ENCODE assay signal across 1 cellular context in the genomic region with DNA sequence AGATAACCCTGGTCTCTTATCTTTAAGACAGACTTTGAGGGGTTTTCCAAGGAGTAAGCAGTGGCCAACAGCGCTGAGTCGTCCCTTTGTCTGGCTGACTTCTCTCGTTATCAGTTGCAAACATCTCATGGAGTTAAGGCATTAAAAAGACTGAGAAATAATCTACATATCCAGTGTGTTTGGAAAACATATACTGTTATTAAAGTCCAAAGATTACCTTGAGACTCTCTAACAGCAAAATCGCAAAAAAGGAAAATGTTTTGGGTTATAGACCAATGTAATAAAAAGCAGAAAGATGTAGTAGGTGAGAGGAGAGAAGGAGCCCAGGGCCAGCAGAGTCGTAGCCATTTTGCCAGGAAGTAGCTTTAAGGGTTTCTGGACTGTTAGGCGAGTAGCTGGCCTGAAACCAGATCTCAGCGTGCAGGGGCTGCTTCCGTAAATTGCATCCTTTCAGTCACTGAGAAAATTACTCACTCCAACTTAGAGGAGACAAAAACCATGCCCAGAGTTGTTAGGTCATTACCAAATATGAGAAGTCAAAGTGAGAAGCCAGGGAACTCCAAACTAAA.
A peak's percentile ranks its signal among the peaks of the same experiment; 100 is the strongest.
TF ChIP-seq lines count a peak whose summit lies in the region.

No MANE protein-coding gene starts in this region.

TF ChIP-seq in K562, 482 proteins besides CTCF, POLR2A, EP300 and RAD21 (continued from another document and continues in another):
- TF ChIP-seq, protein P1, sequence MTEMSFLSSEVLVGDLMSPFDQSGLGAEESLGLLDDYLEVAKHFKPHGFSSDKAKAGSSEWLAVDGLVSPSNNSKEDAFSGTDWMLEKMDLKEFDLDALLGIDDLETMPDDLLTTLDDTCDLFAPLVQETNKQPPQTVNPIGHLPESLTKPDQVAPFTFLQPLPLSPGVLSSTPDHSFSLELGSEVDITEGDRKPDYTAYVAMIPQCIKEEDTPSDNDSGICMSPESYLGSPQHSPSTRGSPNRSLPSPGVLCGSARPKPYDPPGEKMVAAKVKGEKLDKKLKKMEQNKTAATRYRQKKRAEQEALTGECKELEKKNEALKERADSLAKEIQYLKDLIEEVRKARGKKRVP (CRISPR knock-in tag; IDR thresholded peaks at IDR 0.05): peak; percentile 17; the same call in 1 of the 2 replicates
- no peak for TF ChIP-seq ZFPM2 (CRISPR knock-in tag; IDR thresholded peaks at IDR 0.05)
- TF ChIP-seq, protein P2, sequence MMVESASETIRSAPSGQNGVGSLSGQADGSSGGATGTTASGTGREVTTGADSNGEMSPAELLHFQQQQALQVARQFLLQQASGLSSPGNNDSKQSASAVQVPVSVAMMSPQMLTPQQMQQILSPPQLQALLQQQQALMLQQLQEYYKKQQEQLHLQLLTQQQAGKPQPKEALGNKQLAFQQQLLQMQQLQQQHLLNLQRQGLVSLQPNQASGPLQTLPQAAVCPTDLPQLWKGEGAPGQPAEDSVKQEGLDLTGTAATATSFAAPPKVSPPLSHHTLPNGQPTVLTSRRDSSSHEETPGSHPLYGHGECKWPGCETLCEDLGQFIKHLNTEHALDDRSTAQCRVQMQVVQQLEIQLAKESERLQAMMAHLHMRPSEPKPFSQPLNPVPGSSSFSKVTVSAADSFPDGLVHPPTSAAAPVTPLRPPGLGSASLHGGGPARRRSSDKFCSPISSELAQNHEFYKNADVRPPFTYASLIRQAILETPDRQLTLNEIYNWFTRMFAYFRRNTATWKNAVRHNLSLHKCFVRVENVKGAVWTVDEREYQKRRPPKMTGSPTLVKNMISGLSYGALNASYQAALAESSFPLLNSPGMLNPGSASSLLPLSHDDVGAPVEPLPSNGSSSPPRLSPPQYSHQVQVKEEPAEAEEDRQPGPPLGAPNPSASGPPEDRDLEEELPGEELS (CRISPR knock-in tag; IDR thresholded peaks at IDR 0.05; ENCODE audit: borderline replicate concordance): no peak
- TF ChIP-seq FOXK2 (conservative IDR thresholded peaks at IDR 0.05 in 1 of 2, IDR thresholded peaks at IDR 0.05 in 1 of 2; ENCODE audit: low read depth in 2 of 2): 0 out of 4 replicates have a peak, but pooled peaks of 1 of the 2 experiments have one; percentile 34
- TF ChIP-seq ZNF586 (CRISPR knock-in tag; conservative IDR thresholded peaks at IDR 0.05): no peak
- no peak for TF ChIP-seq TAF9B (IDR thresholded peaks at IDR 0.05; ENCODE audit: partially characterized antibody)
- TF ChIP-seq ZSCAN29 (IDR thresholded peaks at IDR 0.05): no peak
- peak; percentile 41; the same call in 1 of the 2 replicates for TF ChIP-seq GABPA (tag; conservative IDR thresholded peaks at IDR 0.05; ENCODE audit: low read depth)
- TF ChIP-seq ARID1B (IDR thresholded peaks at IDR 0.05): peak; percentile 32
- TF ChIP-seq, protein P3, sequence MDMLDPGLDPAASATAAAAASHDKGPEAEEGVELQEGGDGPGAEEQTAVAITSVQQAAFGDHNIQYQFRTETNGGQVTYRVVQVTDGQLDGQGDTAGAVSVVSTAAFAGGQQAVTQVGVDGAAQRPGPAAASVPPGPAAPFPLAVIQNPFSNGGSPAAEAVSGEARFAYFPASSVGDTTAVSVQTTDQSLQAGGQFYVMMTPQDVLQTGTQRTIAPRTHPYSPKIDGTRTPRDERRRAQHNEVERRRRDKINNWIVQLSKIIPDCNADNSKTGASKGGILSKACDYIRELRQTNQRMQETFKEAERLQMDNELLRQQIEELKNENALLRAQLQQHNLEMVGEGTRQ (CRISPR knock-in tag; IDR thresholded peaks at IDR 0.05): no peak
- TF ChIP-seq HIVEP1 (CRISPR knock-in tag; IDR thresholded peaks at IDR 0.05): peak; percentile 53; the same call in 1 of the 2 replicates
- TF ChIP-seq NONO (IDR thresholded peaks at IDR 0.05; ENCODE audit: low read depth in 2 of 2, low read length in 1 of 2): no peak
- TF ChIP-seq, protein P4, sequence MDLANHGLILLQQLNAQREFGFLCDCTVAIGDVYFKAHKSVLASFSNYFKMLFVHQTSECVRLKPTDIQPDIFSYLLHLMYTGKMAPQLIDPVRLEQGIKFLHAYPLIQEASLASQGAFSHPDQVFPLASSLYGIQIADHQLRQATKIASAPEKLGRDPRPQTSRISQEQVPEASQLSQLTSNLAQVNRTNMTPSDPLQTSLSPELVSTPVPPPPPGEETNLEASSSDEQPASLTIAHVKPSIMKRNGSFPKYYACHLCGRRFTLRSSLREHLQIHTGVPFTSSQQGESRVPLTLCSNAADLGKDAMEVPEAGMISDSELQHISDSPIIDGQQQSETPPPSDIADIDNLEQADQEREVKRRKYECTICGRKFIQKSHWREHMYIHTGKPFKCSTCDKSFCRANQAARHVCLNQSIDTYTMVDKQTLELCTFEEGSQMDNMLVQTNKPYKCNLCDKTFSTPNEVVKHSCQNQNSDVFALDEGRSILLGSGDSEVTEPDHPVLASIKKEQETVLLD (IDR thresholded peaks at IDR 0.05): no peak
- TF ChIP-seq SRSF3 (IDR thresholded peaks at IDR 0.05; ENCODE audit: insufficient read depth, low read length): no peak
- no peak for TF ChIP-seq ZNF583 (CRISPR knock-in tag; IDR thresholded peaks at IDR 0.05)
- 0 out of 2 replicates have a peak, but pooled peaks have one; percentile 31 for TF ChIP-seq CBFA2T3 (IDR thresholded peaks at IDR 0.05)
- TF ChIP-seq BHLHE40 (IDR thresholded peaks at IDR 0.05; ENCODE audit: low read length): no peak
- peak; percentile 65; the same call in 1 of the 2 replicates for TF ChIP-seq SMARCE1 (IDR thresholded peaks at IDR 0.05)
- TF ChIP-seq, protein P5, sequence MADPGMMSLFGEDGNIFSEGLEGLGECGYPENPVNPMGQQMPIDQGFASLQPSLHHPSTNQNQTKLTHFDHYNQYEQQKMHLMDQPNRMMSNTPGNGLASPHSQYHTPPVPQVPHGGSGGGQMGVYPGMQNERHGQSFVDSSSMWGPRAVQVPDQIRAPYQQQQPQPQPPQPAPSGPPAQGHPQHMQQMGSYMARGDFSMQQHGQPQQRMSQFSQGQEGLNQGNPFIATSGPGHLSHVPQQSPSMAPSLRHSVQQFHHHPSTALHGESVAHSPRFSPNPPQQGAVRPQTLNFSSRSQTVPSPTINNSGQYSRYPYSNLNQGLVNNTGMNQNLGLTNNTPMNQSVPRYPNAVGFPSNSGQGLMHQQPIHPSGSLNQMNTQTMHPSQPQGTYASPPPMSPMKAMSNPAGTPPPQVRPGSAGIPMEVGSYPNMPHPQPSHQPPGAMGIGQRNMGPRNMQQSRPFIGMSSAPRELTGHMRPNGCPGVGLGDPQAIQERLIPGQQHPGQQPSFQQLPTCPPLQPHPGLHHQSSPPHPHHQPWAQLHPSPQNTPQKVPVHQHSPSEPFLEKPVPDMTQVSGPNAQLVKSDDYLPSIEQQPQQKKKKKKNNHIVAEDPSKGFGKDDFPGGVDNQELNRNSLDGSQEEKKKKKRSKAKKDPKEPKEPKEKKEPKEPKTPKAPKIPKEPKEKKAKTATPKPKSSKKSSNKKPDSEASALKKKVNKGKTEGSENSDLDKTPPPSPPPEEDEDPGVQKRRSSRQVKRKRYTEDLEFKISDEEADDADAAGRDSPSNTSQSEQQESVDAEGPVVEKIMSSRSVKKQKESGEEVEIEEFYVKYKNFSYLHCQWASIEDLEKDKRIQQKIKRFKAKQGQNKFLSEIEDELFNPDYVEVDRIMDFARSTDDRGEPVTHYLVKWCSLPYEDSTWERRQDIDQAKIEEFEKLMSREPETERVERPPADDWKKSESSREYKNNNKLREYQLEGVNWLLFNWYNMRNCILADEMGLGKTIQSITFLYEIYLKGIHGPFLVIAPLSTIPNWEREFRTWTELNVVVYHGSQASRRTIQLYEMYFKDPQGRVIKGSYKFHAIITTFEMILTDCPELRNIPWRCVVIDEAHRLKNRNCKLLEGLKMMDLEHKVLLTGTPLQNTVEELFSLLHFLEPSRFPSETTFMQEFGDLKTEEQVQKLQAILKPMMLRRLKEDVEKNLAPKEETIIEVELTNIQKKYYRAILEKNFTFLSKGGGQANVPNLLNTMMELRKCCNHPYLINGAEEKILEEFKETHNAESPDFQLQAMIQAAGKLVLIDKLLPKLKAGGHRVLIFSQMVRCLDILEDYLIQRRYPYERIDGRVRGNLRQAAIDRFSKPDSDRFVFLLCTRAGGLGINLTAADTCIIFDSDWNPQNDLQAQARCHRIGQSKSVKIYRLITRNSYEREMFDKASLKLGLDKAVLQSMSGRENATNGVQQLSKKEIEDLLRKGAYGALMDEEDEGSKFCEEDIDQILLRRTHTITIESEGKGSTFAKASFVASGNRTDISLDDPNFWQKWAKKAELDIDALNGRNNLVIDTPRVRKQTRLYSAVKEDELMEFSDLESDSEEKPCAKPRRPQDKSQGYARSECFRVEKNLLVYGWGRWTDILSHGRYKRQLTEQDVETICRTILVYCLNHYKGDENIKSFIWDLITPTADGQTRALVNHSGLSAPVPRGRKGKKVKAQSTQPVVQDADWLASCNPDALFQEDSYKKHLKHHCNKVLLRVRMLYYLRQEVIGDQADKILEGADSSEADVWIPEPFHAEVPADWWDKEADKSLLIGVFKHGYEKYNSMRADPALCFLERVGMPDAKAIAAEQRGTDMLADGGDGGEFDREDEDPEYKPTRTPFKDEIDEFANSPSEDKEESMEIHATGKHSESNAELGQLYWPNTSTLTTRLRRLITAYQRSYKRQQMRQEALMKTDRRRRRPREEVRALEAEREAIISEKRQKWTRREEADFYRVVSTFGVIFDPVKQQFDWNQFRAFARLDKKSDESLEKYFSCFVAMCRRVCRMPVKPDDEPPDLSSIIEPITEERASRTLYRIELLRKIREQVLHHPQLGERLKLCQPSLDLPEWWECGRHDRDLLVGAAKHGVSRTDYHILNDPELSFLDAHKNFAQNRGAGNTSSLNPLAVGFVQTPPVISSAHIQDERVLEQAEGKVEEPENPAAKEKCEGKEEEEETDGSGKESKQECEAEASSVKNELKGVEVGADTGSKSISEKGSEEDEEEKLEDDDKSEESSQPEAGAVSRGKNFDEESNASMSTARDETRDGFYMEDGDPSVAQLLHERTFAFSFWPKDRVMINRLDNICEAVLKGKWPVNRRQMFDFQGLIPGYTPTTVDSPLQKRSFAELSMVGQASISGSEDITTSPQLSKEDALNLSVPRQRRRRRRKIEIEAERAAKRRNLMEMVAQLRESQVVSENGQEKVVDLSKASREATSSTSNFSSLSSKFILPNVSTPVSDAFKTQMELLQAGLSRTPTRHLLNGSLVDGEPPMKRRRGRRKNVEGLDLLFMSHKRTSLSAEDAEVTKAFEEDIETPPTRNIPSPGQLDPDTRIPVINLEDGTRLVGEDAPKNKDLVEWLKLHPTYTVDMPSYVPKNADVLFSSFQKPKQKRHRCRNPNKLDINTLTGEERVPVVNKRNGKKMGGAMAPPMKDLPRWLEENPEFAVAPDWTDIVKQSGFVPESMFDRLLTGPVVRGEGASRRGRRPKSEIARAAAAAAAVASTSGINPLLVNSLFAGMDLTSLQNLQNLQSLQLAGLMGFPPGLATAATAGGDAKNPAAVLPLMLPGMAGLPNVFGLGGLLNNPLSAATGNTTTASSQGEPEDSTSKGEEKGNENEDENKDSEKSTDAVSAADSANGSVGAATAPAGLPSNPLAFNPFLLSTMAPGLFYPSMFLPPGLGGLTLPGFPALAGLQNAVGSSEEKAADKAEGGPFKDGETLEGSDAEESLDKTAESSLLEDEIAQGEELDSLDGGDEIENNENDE (IDR thresholded peaks at IDR 0.05; ENCODE audit: low read depth, low read length): no peak
- no peak for TF ChIP-seq ZNF79 (CRISPR knock-in tag; IDR thresholded peaks at IDR 0.05; ENCODE audit: low read depth)
- TF ChIP-seq MYNN (IDR thresholded peaks at IDR 0.05): no peak
- no peak for TF ChIP-seq MYNN (CRISPR knock-in tag; IDR thresholded peaks at IDR 0.05)
- TF ChIP-seq ZNF780A (CRISPR knock-in tag; IDR thresholded peaks at IDR 0.05): no peak
- TF ChIP-seq FOS (IDR thresholded peaks at IDR 0.05; ENCODE audit: extremely low read depth, insufficient read length): no peak
- 0 out of 4 replicates have a peak, but pooled peaks of 1 of the 2 experiments have one; percentile 40 for TF ChIP-seq MAZ (CRISPR knock-in tag; conservative IDR thresholded peaks at IDR 0.05 in 1 of 2, IDR thresholded peaks at IDR 0.05 in 1 of 2)
- TF ChIP-seq RBBP5 (IDR thresholded peaks at IDR 0.05; ENCODE audit: borderline replicate concordance, insufficient read depth, low read length, poor library complexity, severe bottlenecking): no peak
- TF ChIP-seq, protein P6, sequence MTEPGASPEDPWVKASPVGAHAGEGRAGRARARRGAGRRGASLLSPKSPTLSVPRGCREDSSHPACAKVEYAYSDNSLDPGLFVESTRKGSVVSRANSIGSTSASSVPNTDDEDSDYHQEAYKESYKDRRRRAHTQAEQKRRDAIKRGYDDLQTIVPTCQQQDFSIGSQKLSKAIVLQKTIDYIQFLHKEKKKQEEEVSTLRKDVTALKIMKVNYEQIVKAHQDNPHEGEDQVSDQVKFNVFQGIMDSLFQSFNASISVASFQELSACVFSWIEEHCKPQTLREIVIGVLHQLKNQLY (CRISPR knock-in tag; conservative IDR thresholded peaks at IDR 0.05): no peak
- peak; percentile 75; the same call in 1 of the 2 replicates for TF ChIP-seq NFRKB (IDR thresholded peaks at IDR 0.05; ENCODE audit: low read depth)
- TF ChIP-seq FOXP1 (CRISPR knock-in tag; IDR thresholded peaks at IDR 0.05): no peak
- no peak for TF ChIP-seq ARID2 (IDR thresholded peaks at IDR 0.05)
- TF ChIP-seq, protein P7, sequence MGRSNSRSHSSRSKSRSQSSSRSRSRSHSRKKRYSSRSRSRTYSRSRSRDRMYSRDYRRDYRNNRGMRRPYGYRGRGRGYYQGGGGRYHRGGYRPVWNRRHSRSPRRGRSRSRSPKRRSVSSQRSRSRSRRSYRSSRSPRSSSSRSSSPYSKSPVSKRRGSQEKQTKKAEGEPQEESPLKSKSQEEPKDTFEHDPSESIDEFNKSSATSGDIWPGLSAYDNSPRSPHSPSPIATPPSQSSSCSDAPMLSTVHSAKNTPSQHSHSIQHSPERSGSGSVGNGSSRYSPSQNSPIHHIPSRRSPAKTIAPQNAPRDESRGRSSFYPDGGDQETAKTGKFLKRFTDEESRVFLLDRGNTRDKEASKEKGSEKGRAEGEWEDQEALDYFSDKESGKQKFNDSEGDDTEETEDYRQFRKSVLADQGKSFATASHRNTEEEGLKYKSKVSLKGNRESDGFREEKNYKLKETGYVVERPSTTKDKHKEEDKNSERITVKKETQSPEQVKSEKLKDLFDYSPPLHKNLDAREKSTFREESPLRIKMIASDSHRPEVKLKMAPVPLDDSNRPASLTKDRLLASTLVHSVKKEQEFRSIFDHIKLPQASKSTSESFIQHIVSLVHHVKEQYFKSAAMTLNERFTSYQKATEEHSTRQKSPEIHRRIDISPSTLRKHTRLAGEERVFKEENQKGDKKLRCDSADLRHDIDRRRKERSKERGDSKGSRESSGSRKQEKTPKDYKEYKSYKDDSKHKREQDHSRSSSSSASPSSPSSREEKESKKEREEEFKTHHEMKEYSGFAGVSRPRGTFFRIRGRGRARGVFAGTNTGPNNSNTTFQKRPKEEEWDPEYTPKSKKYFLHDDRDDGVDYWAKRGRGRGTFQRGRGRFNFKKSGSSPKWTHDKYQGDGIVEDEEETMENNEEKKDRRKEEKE (IDR thresholded peaks at IDR 0.05; ENCODE audit: borderline replicate concordance in 1 of 2, control insufficient read depth in 1 of 2, low read depth in 2 of 2, low read length in 1 of 2): no peak
- TF ChIP-seq, protein P8, sequence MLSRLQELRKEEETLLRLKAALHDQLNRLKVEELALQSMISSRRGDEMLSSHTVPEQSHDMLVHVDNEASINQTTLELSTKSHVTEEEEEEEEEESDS (CRISPR knock-in tag; IDR thresholded peaks at IDR 0.05): no peak
- TF ChIP-seq KLF1 (tag; IDR thresholded peaks at IDR 0.05): no peak
